Comparison of ENCODE assay signal across 33 cellular contexts in genomic region chr2:137900421-137901141, GRCh38.
"Had no signal": no experiment of that assay in that cellular context is flagged by ENCODE, and none has a peak within 500 bp of the region (broad histone marks: within the 10 kb centered on the region; RNA-seq: fewer than 3 reads in every experiment).

No MANE protein-coding gene starts in this region.

- H3K4me1 ChIP-seq: adrenal gland, ascending aorta, body of pancreas, breast epithelium had no signal

- H3K4me3 ChIP-seq: adrenal gland, ascending aorta, body of pancreas, breast epithelium, cardiac muscle cell had no signal

- H3K27me3 ChIP-seq: adrenal gland, ascending aorta, body of pancreas, brain microvascular endothelial cell, breast epithelium, cardiac muscle cell had no signal

- H3K36me3 ChIP-seq: adrenal gland, ascending aorta, brain microvascular endothelial cell, breast epithelium, cardiac muscle cell had no signal

- DNase-seq: activated effector memory CD4-positive, alpha-beta T cell treated with anti-CD3 and anti-CD28 coated beads, Interleukin-2, amount 50 U/mL, for 16 hours; activated effector memory CD4-positive, alpha-beta T cell treated with Interleukin-2 at 50 U/mL for 16 hours; activated gamma-delta T cell; activated gamma-delta T cell treated with Interleukin-2 at 50 U/mL for 16 hours; activated naive CD4-positive, alpha-beta T cell; activated naive CD4-positive, alpha-beta T cell treated with anti-CD3 and anti-CD28 coated beads for 36 hours; activated naive CD4-positive, alpha-beta T cell treated with anti-CD3 and anti-CD28 coated beads, Interleukin-2, amount 10 ng/mL, durations not matched to agents 7 days and 5 days; activated naive CD4-positive, alpha-beta T cell treated with anti-CD3 and anti-CD28 coated beads, Interleukin-2, amount 50 U/mL, for 16 hours; activated naive CD4-positive, alpha-beta T cell treated with Interleukin-2 at 50 U/mL for 16 hours; activated naive CD8-positive, alpha-beta T cell treated with anti-CD3 and anti-CD28 coated beads for 36 hours; activated naive CD8-positive, alpha-beta T cell treated with anti-CD3 and anti-CD28 coated beads, Interleukin-2, amount 10 ng/mL, durations not matched to agents 7 days and 5 days; activated naive CD8-positive, alpha-beta T cell treated with anti-CD3 and anti-CD28 coated beads, Interleukin-2, amount 50 U/mL, for 24 hours; activated T-cell treated with anti-CD3 and anti-CD28 coated beads, Interleukin-2, amount 50 U/mL, for 4 hours; activated T-cell treated with anti-CD3 and anti-CD28 coated beads, Interleukin-2, amount 50 U/mL, for 48 hours; activated T-cell treated with anti-CD3 and anti-CD28 coated beads, Interleukin-2, amount 50 U/mL, for 72 hours; adrenal gland; amniotic stem cell; amygdala; anterior cingulate cortex; aorta; body of pancreas; brain microvascular endothelial cell; caudate nucleus; central memory CD4-positive, alpha-beta T cell; cerebellar nuclear complex had no signal

- FAIRE-seq: astrocyte, bronchial epithelial cell, colon had no signal

- H3K9me3 ChIP-seq: adrenal gland, ascending aorta, body of pancreas, breast epithelium had no signal

- H3K27ac ChIP-seq: adrenal gland, ascending aorta, body of pancreas, brain microvascular endothelial cell, breast epithelium, cardiac muscle cell had no signal

- ATAC-seq: activated naive CD4-positive, alpha-beta T cell treated with anti-CD3 and anti-CD28 coated beads, Interleukin-2, amount 50 U/mL, for 72 hours; activated naive CD8-positive, alpha-beta T cell treated with anti-CD3 and anti-CD28 coated beads, Interleukin-2, amount 50 U/mL, for 24 hours; activated T-cell treated with anti-CD3 and anti-CD28 coated beads, Interleukin-2, amount 50 U/mL, for 4 hours; activated T-cell treated with anti-CD3 and anti-CD28 coated beads, Interleukin-2, amount 50 U/mL, for 72 hours; activated T-helper 17 cell treated with anti-CD3 and anti-CD28 coated beads, Interleukin-2, amount 50 U/mL, for 72 hours; body of pancreas had no signal
